ENCODE assay signal across 1 cellular context in the genomic region with DNA sequence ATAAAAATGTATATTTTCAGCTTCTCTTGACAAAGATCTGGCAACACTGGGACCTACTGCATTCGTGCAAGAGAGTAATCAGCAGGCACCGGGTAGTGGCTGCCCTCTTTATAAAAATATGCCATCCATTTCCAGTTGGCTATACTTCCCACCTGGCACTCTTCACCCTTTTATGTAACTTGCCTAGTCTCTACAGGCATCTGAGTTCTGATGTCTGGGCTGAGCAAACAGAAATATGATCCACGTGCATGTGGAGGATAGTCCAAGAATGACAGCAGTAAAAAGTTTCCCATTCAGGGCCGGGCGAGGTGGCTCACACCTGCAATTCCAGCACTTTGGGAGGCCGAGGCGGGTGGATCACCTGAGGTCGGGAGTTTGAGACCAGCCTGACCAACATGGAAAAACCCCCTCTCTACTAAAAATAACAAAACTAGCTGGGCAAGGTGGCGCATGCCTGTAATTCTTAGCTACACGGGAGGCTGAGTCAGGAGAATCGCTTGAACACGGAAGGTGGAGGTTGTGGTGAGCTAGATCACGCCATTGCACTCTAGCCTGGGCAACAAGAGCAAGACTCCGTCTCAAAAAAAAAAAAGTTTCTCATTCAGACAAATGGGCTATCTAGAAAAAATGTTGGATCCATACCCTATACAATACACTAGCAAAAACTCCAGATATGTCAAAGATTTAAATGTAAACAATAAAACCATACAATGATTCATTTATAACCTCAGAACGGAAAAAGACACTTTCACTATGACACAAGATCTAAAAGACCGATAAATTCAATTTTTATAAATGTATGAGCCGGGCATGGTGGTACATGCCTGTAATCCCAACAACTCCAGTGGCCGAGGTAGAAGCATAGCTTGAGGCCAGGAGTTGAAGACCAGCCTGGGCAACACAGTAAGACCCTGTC.
TF ChIP-seq lines count a peak whose summit lies in the region.

No MANE protein-coding gene starts in this region.

TF ChIP-seq in SK-N-SH treated with all-trans-retinoic acid at 6 μM for 48 hours, 23 proteins besides CTCF, POLR2A, EP300 and RAD21 (continued from another document):
- TF ChIP-seq ZNF70 (CRISPR knock-in tag; IDR thresholded peaks at IDR 0.05): no peak
- no peak for TF ChIP-seq ESRRG (CRISPR knock-in tag; IDR thresholded peaks at IDR 0.05)
- no peak for TF ChIP-seq CSRNP3 (CRISPR knock-in tag; IDR thresholded peaks at IDR 0.05)
- no peak for TF ChIP-seq ZNF8 (CRISPR knock-in tag; IDR thresholded peaks at IDR 0.05)
- no peak for TF ChIP-seq RARB (CRISPR knock-in tag; IDR thresholded peaks at IDR 0.05)
- TF ChIP-seq PPARA (CRISPR knock-in tag; IDR thresholded peaks at IDR 0.05; ENCODE audit: borderline replicate concordance): no peak
- TF ChIP-seq, protein P1, sequence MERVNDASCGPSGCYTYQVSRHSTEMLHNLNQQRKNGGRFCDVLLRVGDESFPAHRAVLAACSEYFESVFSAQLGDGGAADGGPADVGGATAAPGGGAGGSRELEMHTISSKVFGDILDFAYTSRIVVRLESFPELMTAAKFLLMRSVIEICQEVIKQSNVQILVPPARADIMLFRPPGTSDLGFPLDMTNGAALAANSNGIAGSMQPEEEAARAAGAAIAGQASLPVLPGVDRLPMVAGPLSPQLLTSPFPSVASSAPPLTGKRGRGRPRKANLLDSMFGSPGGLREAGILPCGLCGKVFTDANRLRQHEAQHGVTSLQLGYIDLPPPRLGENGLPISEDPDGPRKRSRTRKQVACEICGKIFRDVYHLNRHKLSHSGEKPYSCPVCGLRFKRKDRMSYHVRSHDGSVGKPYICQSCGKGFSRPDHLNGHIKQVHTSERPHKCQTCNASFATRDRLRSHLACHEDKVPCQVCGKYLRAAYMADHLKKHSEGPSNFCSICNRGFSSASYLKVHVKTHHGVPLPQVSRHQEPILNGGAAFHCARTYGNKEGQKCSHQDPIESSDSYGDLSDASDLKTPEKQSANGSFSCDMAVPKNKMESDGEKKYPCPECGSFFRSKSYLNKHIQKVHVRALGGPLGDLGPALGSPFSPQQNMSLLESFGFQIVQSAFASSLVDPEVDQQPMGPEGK (CRISPR knock-in tag; IDR thresholded peaks at IDR 0.05; ENCODE audit: borderline replicate concordance): no peak
- TF ChIP-seq ARNTL (CRISPR knock-in tag; IDR thresholded peaks at IDR 0.05; ENCODE audit: borderline replicate concordance, low read depth): no peak
- TF ChIP-seq TOX (CRISPR knock-in tag; IDR thresholded peaks at IDR 0.05; ENCODE audit: borderline replicate concordance): no peak
- TF ChIP-seq BACH2 (CRISPR knock-in tag; IDR thresholded peaks at IDR 0.05; ENCODE audit: borderline replicate concordance): no peak
- no peak for TF ChIP-seq OSR1 (CRISPR knock-in tag; IDR thresholded peaks at IDR 0.05)
- TF ChIP-seq POU6F1 (CRISPR knock-in tag; IDR thresholded peaks at IDR 0.05; ENCODE audit: borderline replicate concordance, low read depth): no peak
- no peak for TF ChIP-seq ZC3H10 (CRISPR knock-in tag; IDR thresholded peaks at IDR 0.05)
- TF ChIP-seq TCF4 (CRISPR knock-in tag; IDR thresholded peaks at IDR 0.05; ENCODE audit: borderline replicate concordance): no peak
